In the genomic region with DNA sequence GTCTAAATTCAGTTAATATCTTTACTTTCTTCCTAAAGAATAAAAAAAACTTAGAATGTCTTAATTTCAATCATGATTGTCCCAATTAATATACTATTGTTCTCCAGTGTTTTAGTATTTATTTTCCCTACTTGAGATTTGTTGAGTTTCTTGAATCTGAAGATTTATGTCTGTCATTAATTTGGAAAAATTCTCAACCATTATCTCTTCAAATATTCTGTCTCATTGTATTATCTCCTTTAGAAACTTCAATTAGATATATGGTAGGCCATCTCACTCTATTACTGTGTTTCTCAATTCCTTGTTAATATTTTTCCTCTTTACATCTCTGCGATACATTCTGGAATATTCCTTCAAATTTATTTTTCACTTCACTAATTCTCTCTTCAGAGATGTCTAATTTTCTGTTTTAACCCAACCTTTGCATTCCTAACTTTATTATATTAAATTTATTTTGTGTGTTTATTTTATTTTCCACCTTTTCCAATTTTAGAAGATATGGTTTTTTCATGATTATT, we compare ENCODE assay signal across 10 cellular contexts.
"Had no signal": no experiment of that assay in that cellular context is flagged by ENCODE, and none has a peak within 500 bp of the region (broad histone marks: within the 10 kb centered on the region; RNA-seq: fewer than 3 reads in every experiment).

No MANE protein-coding gene starts in this region.

- ATAC-seq: GM23338, HepG2 had no signal

- H2AFZ ChIP-seq: GM23338 had no signal

- H3K4me2 ChIP-seq: GM23338 had no signal

- H3K27ac ChIP-seq: HL-60 had no signal

- FAIRE-seq: H1, H54, HepG2 had no signal

- H3K4me3 ChIP-seq: GM23338 had no signal

- DNase-seq: H9, HCEC 1CT, HFFc6, Kasumi-1, KG1 had no signal
